Comparison of ENCODE assay signal across 16 cellular contexts in genomic region chr11:113470233-113470632, GRCh38. TPM values are rescaled to one million over a fixed set of nuclear protein-coding genes. Genes with fewer than 3 reads are reported as not detected.
A peak's percentile ranks its signal among the peaks of the same experiment; 100 is the strongest.
DNase-seq lines count a peak whose midpoint lies in the region; ATAC-seq and TF ChIP-seq lines count a peak whose summit lies in the region.
"Had no signal": no experiment of that assay in that cellular context is flagged by ENCODE, and none has a peak within 500 bp of the region (broad histone marks: within the 10 kb centered on the region; RNA-seq: fewer than 3 reads in every experiment).

No MANE protein-coding gene starts in this region.

- no peak for TF ChIP-seq CTCF in coronary artery (IDR thresholded peaks at IDR 0.05)
- no peak for TF ChIP-seq CTCF in vagina (IDR thresholded peaks at IDR 0.05)
- no peak for TF ChIP-seq CTCF in upper lobe of left lung (IDR thresholded peaks at IDR 0.05)

- intact Hi-C loops in vagina (cut with DNase I): loop anchor here (5.0 kb wide), 1 partner anchor 447 kb away; no protein-coding TSS in a partner anchor

- ATAC-seq in HG02623 (IDR thresholded peaks at IDR 0.05; ENCODE audit: unreplicated experiment) (no peak), upper lobe of left lung (ENCODE audit: low FRiP score in 2 of 2) (no peak)

- H3K4me1 ChIP-seq in vagina (peaks cover 6% of the 10 kb centered on the region), upper lobe of left lung (peaks cover 0 to 11% (median 3%) of the 10 kb centered on the region in 4 donors)

- TF ChIP-seq POLR2A in vagina (IDR thresholded peaks at IDR 0.05) (no peak), upper lobe of left lung (IDR thresholded peaks at IDR 0.05) (no peak)

- H3K4me3 ChIP-seq in coronary artery (no peak overlapping the region), vagina (no peak overlapping the region), upper lobe of left lung (no peak overlapping the region)
- H3K4me3 ChIP-seq: Peyer's patch had no signal

- H3K27me3 ChIP-seq in vagina: no peaks in the 10 kb centered on the region
- H3K27me3 ChIP-seq in upper lobe of left lung: peaks cover 0 to 15% (median 2%) of the 10 kb centered on the region in 4 donors

- H3K27ac ChIP-seq in coronary artery: no peak overlapping the region
- H3K27ac ChIP-seq in vagina: no peak overlapping the region
- H3K27ac ChIP-seq in upper lobe of left lung: no peak overlapping the region
- H3K27ac ChIP-seq: C4-2B, Peyer's patch had no signal

- DNase-seq in NCI-H2107 treated with DMSO at 0.1 percent for 48 hours (lab: John Stamatoyannopoulos, UW; ENCODE audit: unreplicated experiment) (peak; percentile 18), NCI-H2107 (lab: John Stamatoyannopoulos, UW) (no peak), NCI-H2227 treated with DMSO at 0.1 percent for 48 hours (lab: John Stamatoyannopoulos, UW) (peak; percentile 35), coronary artery (ENCODE audit: low spot score) (peak; percentile 17), vagina (ENCODE audit: extremely low spot score in 2 of 2) (peak; percentile 27 to 77), upper lobe of left lung (no peak), epidermal melanocyte (ENCODE audit: insufficient read length, low spot score) (no peak)
- DNase-seq: DMS79 treated with DMSO at 0.1 percent for 48 hours, GDM1, KBM-7, NCI-H1092 treated with DMSO at 0.1 percent for 48 hours, NCI-H187, NCI-H748 treated with DMSO at 0.1 percent for 48 hours, Peyer's patch had no signal

- H3K9me3 ChIP-seq in vagina (no peaks in the 10 kb centered on the region), upper lobe of left lung (no peaks in the 10 kb centered on the region)
- H3K9me3 ChIP-seq: Peyer's patch had no signal

- no peak for TF ChIP-seq EP300 in upper lobe of left lung (IDR thresholded peaks at IDR 0.05)

- WGBS in upper lobe of left lung, 2 donors: 56 to 58% methylated on average over 5 of the region's 5 CpGs

- H3K36me3 ChIP-seq in vagina: no peaks in the 10 kb centered on the region
- no peaks in the 10 kb centered on the region for H3K36me3 ChIP-seq in upper lobe of left lung
- H3K36me3 ChIP-seq: Peyer's patch had no signal

RNA-seq across cellular contexts. Expression of gene DRD2, which starts 5.0 kb away (rescaled TPM):
- total RNA-seq in vagina (0.49 TPM), upper lobe of left lung (under 1 TPM in 1 of 6 donors, not detected in 5; 0.13 TPM)
- total RNA-seq: Peyer's patch had no signal

Comparison
In these comparisons a context has a peak if more than half of its experiments do, and no peak if none do; other contexts are left out.
1. DNase-seq: peak in NCI-H2107 treated with DMSO at 0.1 percent for 48 hours (single experiment), NCI-H2227 treated with DMSO at 0.1 percent for 48 hours (single experiment), coronary artery (single experiment) and vagina (2 of 2); none in NCI-H2107 (single experiment), upper lobe of left lung (0 of 2) and epidermal melanocyte (single experiment).